Comparison of ENCODE assay signal across 17 cellular contexts in genomic region chr14:54813081-54813480, GRCh38.
DNase-seq lines count a peak whose midpoint lies in the region; ATAC-seq and TF ChIP-seq lines count a peak whose summit lies in the region.
"Had no signal": no experiment of that assay in that cellular context is flagged by ENCODE, and none has a peak within 500 bp of the region (broad histone marks: within the 10 kb centered on the region; RNA-seq: fewer than 3 reads in every experiment).

No MANE protein-coding gene starts in this region.

- BruUV-seq in mammary epithelial cell (replicated peaks; lab: Mats Ljungman, UMichigan), result no TSS peak

- no peaks in the 10 kb centered on the region for H3K36me3 ChIP-seq in heart right ventricle
- no peaks in the 10 kb centered on the region for H3K36me3 ChIP-seq in mammary epithelial cell (ENCODE audit: insufficient read depth, low read length)
- H3K36me3 ChIP-seq in endodermal cell (ENCODE audit: control insufficient read depth, insufficient read depth, low read length), result no peaks in the 10 kb centered on the region
- H3K36me3 ChIP-seq: BLaER1 had no signal

- H3K27ac ChIP-seq in heart right ventricle (no peak overlapping the region), mammary epithelial cell (ENCODE audit: insufficient read depth, low read depth, low read length) (no peak overlapping the region), endodermal cell (ENCODE audit: low read depth, low read length) (no peak overlapping the region)
- H3K27ac ChIP-seq: BLaER1 had no signal

- H3K4me3 Mint-ChIP-seq in endodermal cell, result no peak overlapping the region
- no peak overlapping the region for H3K4me3 Mint-ChIP-seq in activated CD8-positive, alpha-beta memory T cell treated with anti-CD3 and anti-CD28 coated beads, Interleukin-2, amount 10 ng/mL, durations not matched to agents 7 days and 5 days
- H3K4me3 Mint-ChIP-seq: CD8-positive, alpha-beta T cell; GM23338; IgD-negative memory B cell had no signal

- TF ChIP-seq CTCF in heart right ventricle (IDR thresholded peaks at IDR 0.05) (no peak), mammary epithelial cell (conservative IDR thresholded peaks at IDR 0.05 in 1 of 2, IDR thresholded peaks at IDR 0.05 in 1 of 2; ENCODE audit: extremely low read depth in 1 of 2, insufficient read depth in 1 of 2, low read depth in 1 of 2, low read length in 2 of 2) (no peak), endodermal cell (conservative IDR thresholded peaks at IDR 0.05) (no peak)

- H4K20me1 ChIP-seq in mammary epithelial cell (ENCODE audit: insufficient read depth, low read length), result no peaks in the 10 kb centered on the region
- H4K20me1 ChIP-seq: BLaER1 had no signal

- H3K4me2 ChIP-seq in mammary epithelial cell (ENCODE audit: insufficient read depth, low read depth, low read length), result no peak overlapping the region
- H3K4me2 ChIP-seq: BLaER1, GM23338 had no signal

- H3K27me3 ChIP-seq in heart right ventricle, result no peaks in the 10 kb centered on the region
- no peaks in the 10 kb centered on the region for H3K27me3 ChIP-seq in mammary epithelial cell (ENCODE audit: insufficient read depth, low read length)
- H3K27me3 ChIP-seq in endodermal cell (ENCODE audit: control insufficient read depth, insufficient read depth, low read length, poor library complexity, severe bottlenecking), result peaks cover 13% of the 10 kb centered on the region
- H3K27me3 ChIP-seq: BLaER1 had no signal

- no peaks in the 10 kb centered on the region for H3K36me3 Mint-ChIP-seq in endodermal cell (ENCODE audit: low read depth)
- no peaks in the 10 kb centered on the region for H3K36me3 Mint-ChIP-seq in activated CD8-positive, alpha-beta memory T cell treated with anti-CD3 and anti-CD28 coated beads, Interleukin-2, amount 10 ng/mL, durations not matched to agents 7 days and 5 days
- H3K36me3 Mint-ChIP-seq: CD8-positive, alpha-beta T cell; IgD-negative memory B cell had no signal

- in situ Hi-C loops in mammary epithelial cell (cut with MboI; ENCODE audit: low sequenced_read_pairs in 2 of 2), result loop anchor here in 1 of 2 donors (10.0 kb wide), 1 partner anchor 258 kb away; no protein-coding TSS in a partner anchor

- ATAC-seq in heart right ventricle, result no peak
- peak; percentile 21 for ATAC-seq in esophagus mucosa
- no peak for ATAC-seq in activated CD8-positive, alpha-beta memory T cell treated with anti-CD3 and anti-CD28 coated beads, Interleukin-2, amount 10 ng/mL, durations not matched to agents 7 days and 5 days
- ATAC-seq in GM21619 (IDR thresholded peaks at IDR 0.05; ENCODE audit: unreplicated experiment), result no peak
- ATAC-seq: CD8-positive, alpha-beta T cell; GM23338; HepG2 had no signal

- dilution Hi-C loops in mammary epithelial cell (cut with HindIII; ENCODE audit: low sequenced_read_pairs), result loop anchor here (5.0 kb wide), 1 partner anchor 34 kb away; no protein-coding TSS in a partner anchor

- no peaks in the 10 kb centered on the region for H3K9me3 Mint-ChIP-seq in endodermal cell
- H3K9me3 Mint-ChIP-seq in activated CD8-positive, alpha-beta memory T cell treated with anti-CD3 and anti-CD28 coated beads, Interleukin-2, amount 10 ng/mL, durations not matched to agents 7 days and 5 days (ENCODE audit: low read depth), result no peaks in the 10 kb centered on the region
- H3K9me3 Mint-ChIP-seq: CD8-positive, alpha-beta T cell; GM23338; IgD-negative memory B cell had no signal

- no peaks in the 10 kb centered on the region for H3K4me1 ChIP-seq in heart right ventricle
- no peaks in the 10 kb centered on the region for H3K4me1 ChIP-seq in mammary epithelial cell (ENCODE audit: insufficient read depth, low read length)
- H3K4me1 ChIP-seq in endodermal cell (ENCODE audit: control insufficient read depth, insufficient read depth, low read length), result no peaks in the 10 kb centered on the region

- DNase-seq in cardiac septum (ENCODE audit: low spot score) (peak; percentile 26), heart right ventricle (no peak), mammary epithelial cell (peak; percentile 77), endodermal cell (no peak), NCI-H69 (lab: John Stamatoyannopoulos, UW) (no peak)
- no peak for DNase-seq in activated CD8-positive, alpha-beta memory T cell treated with anti-CD3 and anti-CD28 coated beads, Interleukin-2, amount 10 ng/mL, durations not matched to agents 7 days and 5 days
- DNase-seq: 8988T; Calu3; CD8-positive, alpha-beta T cell; DMS79 treated with DMSO at 0.1 percent for 48 hours; GF-D8 had no signal

- no peaks in the 10 kb centered on the region for H3K79me2 ChIP-seq in mammary epithelial cell (ENCODE audit: insufficient read depth, low read length)

- peaks cover 11% of the 10 kb centered on the region for H3K27me3 Mint-ChIP-seq in endodermal cell (ENCODE audit: insufficient read depth)
- H3K27me3 Mint-ChIP-seq in activated CD8-positive, alpha-beta memory T cell treated with anti-CD3 and anti-CD28 coated beads, Interleukin-2, amount 10 ng/mL, durations not matched to agents 7 days and 5 days, result peaks cover 9% of the 10 kb centered on the region

- H3K4me1 Mint-ChIP-seq in endodermal cell, result peaks cover 12% of the 10 kb centered on the region
- H3K4me1 Mint-ChIP-seq in activated CD8-positive, alpha-beta memory T cell treated with anti-CD3 and anti-CD28 coated beads, Interleukin-2, amount 10 ng/mL, durations not matched to agents 7 days and 5 days, result no peaks in the 10 kb centered on the region
- H3K4me1 Mint-ChIP-seq: GM23338 had no signal

- H3K9ac ChIP-seq in mammary epithelial cell (ENCODE audit: insufficient read depth, low read length), result no peak overlapping the region
- no peak overlapping the region for H3K9ac ChIP-seq in endodermal cell (ENCODE audit: extremely low read depth, low read length, poor library complexity, severe bottlenecking)
- H3K9ac ChIP-seq: BLaER1 had no signal

- CTCF ChIA-PET in mammary epithelial cell (lab: Charles Lee; ENCODE audit: low non-redundant PET), result no interaction called here
- CTCF ChIA-PET in activated CD8-positive, alpha-beta memory T cell treated with anti-CD3 and anti-CD28 coated beads, Interleukin-2, amount 10 ng/mL, durations not matched to agents 7 days and 5 days (lab: Charles Lee), result interaction anchor here (0.8 to 1.0 kb wide), 2 partner anchors 30 to 274 kb away, joined by 3 read pairs; no protein-coding TSS in a partner anchor

- H3K9me3 ChIP-seq in heart right ventricle (no peaks in the 10 kb centered on the region), mammary epithelial cell (replicated peaks; ENCODE audit: insufficient read depth, low read length) (no peaks in the 10 kb centered on the region), endodermal cell (ENCODE audit: control insufficient read depth, low read length) (no peaks in the 10 kb centered on the region)
- H3K9me3 ChIP-seq: BLaER1 had no signal

- H3K27ac Mint-ChIP-seq in endodermal cell, result no peak overlapping the region
- H3K27ac Mint-ChIP-seq in activated CD8-positive, alpha-beta memory T cell treated with anti-CD3 and anti-CD28 coated beads, Interleukin-2, amount 10 ng/mL, durations not matched to agents 7 days and 5 days, result no peak overlapping the region
- H3K27ac Mint-ChIP-seq: CD8-positive, alpha-beta T cell; GM23338; IgD-negative memory B cell had no signal

- intact Hi-C loops in cardiac septum (cut with DNase I), result no loop called here
- intact Hi-C loops in heart right ventricle (cut with DNase I), result no loop called here
- intact Hi-C loops in mammary epithelial cell (cut with micrococcal nuclease), result no loop called here

- WGBS in heart right ventricle, 2 donors, result 90 to 96% methylated on average over 2 of the region's 2 CpGs
- WGBS in mammary epithelial cell (ENCODE audit: low coverage, missing lambda C conversion rate), result 35% methylated on average over 2 of the region's 2 CpGs
- 83 to 95% methylated on average over 2 of the region's 2 CpGs for WGBS in endodermal cell (ENCODE audit: insufficient coverage in 1 of 2, insufficient read length in 1 of 2), 2 experiments

- H2AFZ ChIP-seq in mammary epithelial cell (ENCODE audit: low read depth, low read length), result peak overlapping the region; percentile 16
- H2AFZ ChIP-seq: GM23338 had no signal

- H3K4me3 ChIP-seq in heart right ventricle (no peak overlapping the region), mammary epithelial cell (replicated peaks in 1 of 3; ENCODE audit: insufficient read depth in 1 of 3, low read depth in 2 of 3, low read length in 3 of 3) (no peak overlapping the region), endodermal cell (ENCODE audit: low read length) (no peak overlapping the region)
- H3K4me3 ChIP-seq: BLaER1, GM23338 had no signal

Comparison
In these comparisons a context has a peak if more than half of its experiments do, and no peak if none do; other contexts are left out.
1. DNase-seq: peak in cardiac septum (single experiment) and mammary epithelial cell (single experiment); none in heart right ventricle (0 of 2), endodermal cell (single experiment), activated CD8-positive, alpha-beta memory T cell treated with anti-CD3 and anti-CD28 coated beads, Interleukin-2, amount 10 ng/mL, durations not matched to agents 7 days and 5 days (single experiment) and NCI-H69 (single experiment).